Comparison of ENCODE assay signal across 8 cellular contexts in the genomic region with DNA sequence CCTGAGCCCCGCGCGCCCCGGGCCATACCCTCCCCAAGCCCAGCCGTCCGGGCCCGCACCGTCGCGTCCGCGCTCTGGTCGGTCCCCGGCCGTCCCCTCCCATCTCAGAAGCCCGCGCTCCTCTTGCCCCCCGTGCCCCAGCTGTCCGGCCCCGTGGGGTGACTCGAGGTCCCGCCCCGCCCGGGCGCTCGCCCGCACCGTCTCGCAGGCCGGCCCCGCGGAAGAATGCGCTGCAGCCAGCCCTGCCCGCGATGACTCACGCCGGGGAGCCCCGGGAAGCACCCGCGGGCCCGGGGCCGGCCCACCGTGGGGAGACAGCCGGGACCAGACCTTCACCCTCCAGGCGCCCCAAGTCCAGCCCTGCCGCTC. TPM values are rescaled to one million over a fixed set of nuclear protein-coding genes. Genes with fewer than 3 reads are reported as not detected.
DNase-seq lines count a peak whose midpoint lies in the region; ATAC-seq and TF ChIP-seq lines count a peak whose summit lies in the region.

No MANE protein-coding gene starts in this region.

- H3K27me3 ChIP-seq in prostate gland (replicated peaks; ENCODE audit: insufficient read depth) = no peaks in the 10 kb centered on the region

- DNase-seq in A172 (ENCODE audit: low spot score) (peak; percentile 73), fibroblast of pulmonary artery (ENCODE audit: low read depth) (peak; percentile 66), prostate gland (ENCODE audit: low spot score) (peak; percentile 68), endothelial cell (ENCODE audit: low spot score) (no peak)
- DNase-seq in activated CD8-positive, alpha-beta T cell treated with anti-CD3 and anti-CD28 coated beads for 36 hours = peak; percentile 69

- no peaks in the 10 kb centered on the region for H3K36me3 ChIP-seq in prostate gland

- peak overlapping the region; percentile 79 for H3K27ac Mint-ChIP-seq in activated CD8-positive, alpha-beta T cell treated with anti-CD3 and anti-CD28 coated beads for 36 hours
- no peak overlapping the region for H3K27ac Mint-ChIP-seq in endothelial cell (ENCODE audit: unreplicated experiment)

- H3K4me1 Mint-ChIP-seq in activated CD8-positive, alpha-beta T cell treated with anti-CD3 and anti-CD28 coated beads for 36 hours (ENCODE audit: low read depth) = peaks cover 25% of the 10 kb centered on the region
- no peaks in the 10 kb centered on the region for H3K4me1 Mint-ChIP-seq in endothelial cell (ENCODE audit: unreplicated experiment)

- peak overlapping the region; percentile 71 for H3K4me3 ChIP-seq in fibroblast of pulmonary artery (replicated peaks; ENCODE audit: low read depth, low read length)
- H3K4me3 ChIP-seq in prostate gland = peak overlapping the region; percentile 52 to 56

- no peaks in the 10 kb centered on the region for H3K36me3 Mint-ChIP-seq in activated CD8-positive, alpha-beta T cell treated with anti-CD3 and anti-CD28 coated beads for 36 hours (ENCODE audit: low read depth)
- no peaks in the 10 kb centered on the region for H3K36me3 Mint-ChIP-seq in endothelial cell (ENCODE audit: low read depth, unreplicated experiment)

- peak; percentile 30 for ATAC-seq in HG03432 (IDR thresholded peaks at IDR 0.05; ENCODE audit: unreplicated experiment)
- peak; percentile 21 for ATAC-seq in activated CD8-positive, alpha-beta T cell treated with anti-CD3 and anti-CD28 coated beads for 36 hours
- ATAC-seq in HG02610 (IDR thresholded peaks at IDR 0.05; ENCODE audit: unreplicated experiment) = no peak
- no peak for ATAC-seq in HG03280 (IDR thresholded peaks at IDR 0.05; ENCODE audit: unreplicated experiment)

- H3K27ac ChIP-seq in prostate gland = peak overlapping the region; percentile 84 to 88

- CTCF ChIA-PET in activated CD8-positive, alpha-beta T cell treated with anti-CD3 and anti-CD28 coated beads for 36 hours (lab: Charles Lee) = interaction anchor here (0.7 to 2.6 kb wide), 24 partner anchors 9 to 398 kb away, joined by 3 to 23 read pairs (median 6); a partner anchor contains a TSS

- H3K4me1 ChIP-seq in prostate gland (replicated peaks) = no peaks in the 10 kb centered on the region

- H3K9me3 Mint-ChIP-seq in activated CD8-positive, alpha-beta T cell treated with anti-CD3 and anti-CD28 coated beads for 36 hours = peaks cover 2% of the 10 kb centered on the region
- no peaks in the 10 kb centered on the region for H3K9me3 Mint-ChIP-seq in endothelial cell (ENCODE audit: unreplicated experiment)

- intact Hi-C loops in activated CD8-positive, alpha-beta T cell treated with anti-CD3 and anti-CD28 coated beads for 36 hours (cut with micrococcal nuclease) = no loop called here
- intact Hi-C loops in prostate gland (cut with DNase I) = no loop called here

- POLR2A ChIA-PET in activated CD8-positive, alpha-beta T cell treated with anti-CD3 and anti-CD28 coated beads for 36 hours (lab: Charles Lee) = interaction anchor here (1.0 to 4.5 kb wide), 6 partner anchors 12 to 85 kb away, joined by 3 to 39 read pairs (median 3); no protein-coding TSS in a partner anchor

- peak overlapping the region; percentile 75 for H3K4me3 Mint-ChIP-seq in activated CD8-positive, alpha-beta T cell treated with anti-CD3 and anti-CD28 coated beads for 36 hours
- no peak overlapping the region for H3K4me3 Mint-ChIP-seq in endothelial cell (ENCODE audit: unreplicated experiment)

- no peaks in the 10 kb centered on the region for H3K9me3 ChIP-seq in prostate gland

- no peak for TF ChIP-seq CTCF in activated CD8-positive, alpha-beta T cell treated with anti-CD3 and anti-CD28 coated beads for 36 hours (IDR thresholded peaks at IDR 0.05)
- TF ChIP-seq CTCF in fibroblast of pulmonary artery (IDR thresholded peaks at IDR 0.05; ENCODE audit: low read length, missing control alignments) (no peak), prostate gland (IDR thresholded peaks at IDR 0.05) (no peak), endothelial cell (IDR thresholded peaks at IDR 0.05; ENCODE audit: unreplicated experiment) (no peak)

- WGBS in prostate gland = 3% methylated on average over 27 of the region's 46 CpGs

- peak; percentile 25 for TF ChIP-seq POLR2A in prostate gland (IDR thresholded peaks at IDR 0.05)

- H3K27me3 Mint-ChIP-seq in activated CD8-positive, alpha-beta T cell treated with anti-CD3 and anti-CD28 coated beads for 36 hours = peaks cover 25% of the 10 kb centered on the region
- peaks cover 20% of the 10 kb centered on the region for H3K27me3 Mint-ChIP-seq in endothelial cell (ENCODE audit: unreplicated experiment)

RNA-seq across cellular contexts. Expression of a gene that starts 0.3 kb away (rescaled TPM):
- total RNA-seq in A172 (2014; rRNA removed; shearing (Covaris generic)) = 30.8 and 34.4 TPM in 2 replicates
- 1 to 10 TPM; 3.6 to 3.7 TPM for total RNA-seq in activated CD8-positive, alpha-beta T cell treated with anti-CD3 and anti-CD28 coated beads for 36 hours
- total RNA-seq in prostate gland (10 to 100 TPM; 12.4 to 20.4 TPM), endothelial cell (ENCODE audit: unreplicated experiment) (8.1 TPM)

RNA-seq across cellular contexts. Expression of a gene that starts 43.9 kb away (rescaled TPM):
- total RNA-seq in A172 (2014; rRNA removed; shearing (Covaris generic)) = 32.5 and 40.5 TPM in 2 replicates
- total RNA-seq in activated CD8-positive, alpha-beta T cell treated with anti-CD3 and anti-CD28 coated beads for 36 hours = 1 to 10 TPM; 1.6 TPM
- total RNA-seq in prostate gland (10 to 100 TPM; 36.5 to 42.7 TPM), endothelial cell (ENCODE audit: unreplicated experiment) (25.3 TPM)

Comparison
In these comparisons a context has a peak if more than half of its experiments do, and no peak if none do; other contexts are left out.
1. ATAC-seq: peak in HG03432 (single experiment) and activated CD8-positive, alpha-beta T cell treated with anti-CD3 and anti-CD28 coated beads for 36 hours (single experiment); none in HG02610 (single experiment) and HG03280 (single experiment).
2. RNA of a gene that starts 43.9 kb away (total RNA-seq): 36.5 to 42.7 TPM in prostate gland, 32.5 to 40.5 TPM in A172 and 25.3 TPM in endothelial cell (single experiment); 1.6 TPM in activated CD8-positive, alpha-beta T cell treated with anti-CD3 and anti-CD28 coated beads for 36 hours; every median in the first group is over 10 times any median in the second.